Comparison of ENCODE assay signal across 1 cellular context in genomic region chr7:98051118-98051744, GRCh38.
TF ChIP-seq lines count a peak whose summit lies in the region.

No MANE protein-coding gene starts in this region.

TF ChIP-seq in GM23338, 12 proteins besides CTCF, POLR2A, EP300 and RAD21 (continued from another document):
- TF ChIP-seq ZNF462 (CRISPR knock-in tag; IDR thresholded peaks at IDR 0.05) (no peak), POLR2AphosphoS5 (IDR thresholded peaks at IDR 0.05; ENCODE audit: low read depth) (no peak), REST (IDR thresholded peaks at IDR 0.05; ENCODE audit: unreplicated experiment) (no peak), ZNF331 (CRISPR knock-in tag; IDR thresholded peaks at IDR 0.05; ENCODE audit: low read depth) (no peak), STAT1 (IDR thresholded peaks at IDR 0.05; ENCODE audit: unreplicated experiment) (no peak)
